ENCODE assay signal across 8 cellular contexts in the genomic region with DNA sequence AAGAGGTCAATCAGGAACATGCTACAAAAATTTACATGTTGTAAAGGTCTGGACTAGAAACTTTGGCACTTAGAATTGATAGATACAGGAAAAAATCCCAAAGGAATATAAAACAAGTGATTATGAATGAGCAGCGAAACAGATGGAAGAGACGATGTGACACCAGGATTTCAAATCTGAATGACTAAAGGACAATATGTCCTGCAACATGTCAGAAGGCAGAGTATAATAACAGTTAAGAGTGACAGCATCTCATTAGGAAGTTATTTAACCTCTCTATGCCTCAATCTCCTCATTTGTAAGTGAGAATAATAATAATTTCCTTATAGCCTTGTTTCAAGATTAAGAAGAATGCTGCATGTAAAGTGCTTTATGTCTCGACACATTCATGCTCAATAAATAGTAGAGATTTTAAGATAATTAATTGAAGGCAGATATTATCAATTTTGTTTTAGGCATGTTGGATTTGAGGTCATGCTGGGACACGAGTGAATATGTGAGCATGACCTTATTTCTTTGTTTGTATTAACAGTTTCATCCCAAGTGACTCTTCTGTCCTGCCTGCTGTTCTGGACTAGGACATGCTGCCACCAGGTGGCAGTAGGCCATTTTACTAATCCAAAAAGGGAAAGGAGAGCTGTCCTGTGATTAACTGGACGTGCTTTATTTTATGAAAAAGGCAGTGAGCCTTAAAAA. TPM values are rescaled to one million over a fixed set of nuclear protein-coding genes. Genes with fewer than 3 reads are reported as not detected.
DNase-seq lines count a peak whose midpoint lies in the region; ATAC-seq and TF ChIP-seq lines count a peak whose summit lies in the region.

No MANE protein-coding gene starts in this region.

- H3K36me3 ChIP-seq in SJSA1 (no peaks in the 10 kb centered on the region), right atrium auricular region (no peaks in the 10 kb centered on the region)

- H3K27me3 ChIP-seq in SJSA1 (replicated peaks) (no peaks in the 10 kb centered on the region), right atrium auricular region (no peaks in the 10 kb centered on the region)

- H3K27ac ChIP-seq in SJSA1 = no peak overlapping the region
- H3K27ac ChIP-seq in right atrium auricular region = peak overlapping the region; percentile 23 to 85

- peak; percentile 58 for ATAC-seq in GM21526 (IDR thresholded peaks at IDR 0.05; ENCODE audit: low FRiP score, unreplicated experiment)
- no peak for ATAC-seq in HG02973 (IDR thresholded peaks at IDR 0.05; ENCODE audit: unreplicated experiment)

- no peak overlapping the region for H3K4me3 ChIP-seq in SJSA1
- H3K4me3 ChIP-seq in right atrium auricular region = no peak overlapping the region
- H3K4me3 ChIP-seq in retinal pigment epithelial cell (ENCODE audit: low read length) = no peak overlapping the region

- no peaks in the 10 kb centered on the region for H3K9me3 ChIP-seq in SJSA1 (replicated peaks)
- no peaks in the 10 kb centered on the region for H3K9me3 ChIP-seq in right atrium auricular region

- DNase-seq in DMS53 treated with DMSO at 0.1 percent for 48 hours (lab: John Stamatoyannopoulos, UW; ENCODE audit: unreplicated experiment) = peak; percentile 59
- peak; percentile 58 to 69 for DNase-seq in SJSA1 (ENCODE audit: low read depth in 1 of 2, low spot score in 2 of 2)
- peak; percentile 68 for DNase-seq in amniotic epithelial cell (ENCODE audit: low read depth)
- DNase-seq in right atrium auricular region (ENCODE audit: low spot score) = peak; percentile 77
- no peak for DNase-seq in retinal pigment epithelial cell (ENCODE audit: low read depth)

- peaks cover 21% of the 10 kb centered on the region for H3K4me1 ChIP-seq in SJSA1 (replicated peaks)
- peaks cover 0 to 34% of the 10 kb centered on the region in 2 donors for H3K4me1 ChIP-seq in right atrium auricular region

- TF ChIP-seq CTCF in LNCAP (IDR thresholded peaks at IDR 0.05) (peak; percentile 91), right atrium auricular region (IDR thresholded peaks at IDR 0.05) (peak; percentile 78 to 88), retinal pigment epithelial cell (conservative IDR thresholded peaks at IDR 0.05; ENCODE audit: low read depth, low read length) (peak; percentile 89)

RNA-seq across cellular contexts. Expression of gene FRK, which starts 50.1 kb away (rescaled TPM):
- 0.66 and 0.91 TPM in 2 replicates for total RNA-seq in SJSA1 (2014; rRNA removed; shearing (Covaris generic))
- 1 to 10 TPM; 2.7 to 6.3 TPM for total RNA-seq in right atrium auricular region
